Comparison of ENCODE assay signal across 10 cellular contexts in the genomic region with DNA sequence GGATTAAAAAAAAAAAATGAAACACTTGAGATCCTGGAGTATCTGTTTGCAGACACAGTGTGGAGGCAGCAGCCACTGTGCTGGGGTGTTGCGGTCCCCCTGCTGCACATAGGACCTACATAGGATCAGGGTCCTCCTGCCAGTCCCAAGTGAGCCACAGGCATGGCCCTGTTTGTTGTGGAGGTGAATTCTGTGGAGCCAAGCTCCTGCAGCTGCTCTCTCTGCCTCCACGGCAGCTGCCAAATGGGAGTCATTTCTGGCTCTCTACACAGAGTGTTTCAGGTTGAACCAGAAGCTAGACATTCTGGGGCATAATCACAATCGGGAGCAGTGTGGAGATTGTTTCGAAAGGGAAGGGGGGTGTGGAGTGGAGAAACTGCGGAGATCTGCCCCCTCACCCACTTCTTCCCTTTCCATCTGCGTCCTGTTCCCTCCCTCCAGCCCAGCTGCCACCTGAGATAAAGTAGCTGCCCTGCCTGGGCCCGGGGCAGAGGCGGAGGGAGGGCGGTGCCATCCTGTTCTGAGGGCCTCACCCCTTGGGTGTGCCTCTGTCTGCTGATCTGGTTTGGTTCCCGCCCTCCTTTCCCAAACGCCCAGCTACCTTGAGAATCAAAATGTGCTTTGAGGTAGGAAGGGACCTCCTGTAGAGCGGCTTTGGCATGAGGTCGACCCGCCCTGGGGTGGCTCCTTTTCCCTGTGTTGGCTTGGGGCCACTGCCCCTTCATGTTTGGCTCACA.
A peak's percentile ranks its signal among the peaks of the same experiment; 100 is the strongest.
DNase-seq lines count a peak whose midpoint lies in the region; ATAC-seq and TF ChIP-seq lines count a peak whose summit lies in the region.
"Had no signal": no experiment of that assay in that cellular context is flagged by ENCODE, and none has a peak within 500 bp of the region (broad histone marks: within the 10 kb centered on the region; RNA-seq: fewer than 3 reads in every experiment).

No MANE protein-coding gene starts in this region.

- no peak for TF ChIP-seq CTCF in Peyer's patch (IDR thresholded peaks at IDR 0.05)
- no peak for TF ChIP-seq CTCF in stomach (IDR thresholded peaks at IDR 0.05)

- intact Hi-C loops in left cardiac atrium (cut with DNase I), result no loop called here
- intact Hi-C loops in stomach (cut with DNase I; ENCODE audit: low total_unique reads), result no loop called here

- H3K27ac ChIP-seq in Peyer's patch, result peak overlapping the region in 3 of 4 donors; percentile 14 to 61 (median 24)
- H3K27ac ChIP-seq in stomach, result peak overlapping the region; percentile 13 to 69 (median 45)

- H3K36me3 ChIP-seq in Peyer's patch (no peaks in the 10 kb centered on the region), stomach (peaks cover 0 to 6% (median 0%) of the 10 kb centered on the region in 4 donors)

- H3K27me3 ChIP-seq in Peyer's patch, result no peaks in the 10 kb centered on the region
- H3K27me3 ChIP-seq in stomach, result no peaks in the 10 kb centered on the region

- TF ChIP-seq POLR2A in Peyer's patch (IDR thresholded peaks at IDR 0.05) (no peak), stomach (IDR thresholded peaks at IDR 0.05) (no peak)

- WGBS in stomach, 5 donors, result 24 to 27% (median 26%) methylated on average over 13 to 14 of the region's 14 CpGs

- ATAC-seq in left cardiac atrium, result peak; percentile 73 to 87

- peaks cover 0 to 34% (median 0%) of the 10 kb centered on the region in 4 donors for H3K4me1 ChIP-seq in Peyer's patch
- H3K4me1 ChIP-seq in stomach, result peaks cover 20 to 50% (median 37%) of the 10 kb centered on the region in 4 donors

- TF ChIP-seq EP300 in stomach (IDR thresholded peaks at IDR 0.05), result no peak

- H3K4me3 ChIP-seq in Peyer's patch, result no peak overlapping the region
- H3K4me3 ChIP-seq in stomach, result no peak overlapping the region

- no peaks in the 10 kb centered on the region for H3K9me3 ChIP-seq in Peyer's patch
- H3K9me3 ChIP-seq in stomach, result no peaks in the 10 kb centered on the region

- DNase-seq in NCI-H82 (lab: John Stamatoyannopoulos, UW), result peak; percentile 13
- no peak for DNase-seq in NCI-H82 treated with DMSO at 0.1 percent for 48 hours (lab: John Stamatoyannopoulos, UW; ENCODE audit: unreplicated experiment)
- peak in 2 of 3 donors; percentile 81 to 86 for DNase-seq in Peyer's patch
- peak; percentile 58 for DNase-seq in left cardiac atrium
- DNase-seq in stomach, result peak; percentile 67
- DNase-seq in activated gamma-delta T cell treated with Interleukin-2 at 50 U/mL for 16 hours, result no peak
- DNase-seq in activated CD4-positive, alpha-beta T cell treated with anti-CD3 and anti-CD28 coated beads, Interleukin-2, amount 50 U/mL, for 4 hours, result no peak
- no peak for DNase-seq in AG08396 (ENCODE audit: low spot score)
- DNase-seq: activated naive CD8-positive, alpha-beta T cell treated with anti-CD3 and anti-CD28 coated beads for 36 hours; Kasumi-1 had no signal

Comparison
In these comparisons a context has a peak if more than half of its experiments do, and no peak if none do; other contexts are left out.
1. DNase-seq: peak in NCI-H82 (single experiment), Peyer's patch (2 of 3), left cardiac atrium (single experiment) and stomach (single experiment); none in NCI-H82 treated with DMSO at 0.1 percent for 48 hours (single experiment), activated gamma-delta T cell treated with Interleukin-2 at 50 U/mL for 16 hours (single experiment), activated CD4-positive, alpha-beta T cell treated with anti-CD3 and anti-CD28 coated beads, Interleukin-2, amount 50 U/mL, for 4 hours (0 of 2) and AG08396 (single experiment).